In the genomic region with DNA sequence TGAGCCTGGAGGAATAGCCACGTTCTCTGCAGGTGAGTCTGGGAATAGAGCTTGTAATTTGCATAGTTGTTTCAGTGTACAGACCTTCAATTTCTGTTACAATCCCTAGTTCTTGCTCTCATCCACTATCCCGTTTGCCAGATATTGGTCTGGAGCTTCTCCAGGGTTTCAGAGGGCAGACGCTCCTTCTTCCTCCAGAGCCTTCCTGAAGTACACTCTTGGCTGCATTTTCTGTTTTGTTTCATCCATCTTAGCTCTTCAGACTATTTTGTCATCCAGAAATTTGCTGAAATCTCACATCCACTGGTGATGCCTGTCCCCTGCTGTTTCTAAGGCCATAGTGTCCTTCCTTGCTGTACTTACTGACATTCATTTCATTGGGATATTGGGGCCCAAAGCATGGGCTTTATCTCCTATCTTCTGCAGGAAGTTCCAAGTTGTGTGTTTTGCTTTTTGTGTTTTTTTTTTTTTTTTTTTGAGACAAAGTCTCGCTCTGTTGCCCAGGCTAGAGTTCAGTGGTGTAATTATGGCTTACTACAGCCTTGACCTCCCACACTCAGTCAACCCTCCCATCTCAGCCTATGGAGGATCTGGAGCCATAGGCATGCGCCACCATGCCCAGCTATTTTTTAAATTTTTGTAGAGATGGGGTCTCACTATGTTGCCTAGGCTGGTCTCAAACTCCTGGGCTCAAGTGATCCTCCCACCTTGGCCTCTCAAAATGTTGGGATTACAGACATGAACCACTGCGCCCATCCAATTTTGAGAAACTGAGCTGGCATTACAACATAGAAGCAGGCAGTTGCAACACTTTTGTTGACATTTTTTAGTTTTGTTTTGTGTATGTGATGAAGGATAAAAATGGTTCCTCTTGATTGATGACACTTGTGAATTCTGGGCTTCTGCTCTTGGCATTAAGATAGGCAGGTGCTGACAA, we compare ENCODE assay signal across 20 cellular contexts. TPM values are rescaled to one million over a fixed set of nuclear protein-coding genes. Genes with fewer than 3 reads are reported as not detected.
DNase-seq lines count a peak whose midpoint lies in the region; ATAC-seq, FAIRE-seq and TF ChIP-seq lines count a peak whose summit lies in the region.
"Had no signal": no experiment of that assay in that cellular context is flagged by ENCODE, and none has a peak within 500 bp of the region (broad histone marks: within the 10 kb centered on the region; RNA-seq: fewer than 3 reads in every experiment).

No MANE protein-coding gene starts in this region.

- H3K9me3 Mint-ChIP-seq in CD8-positive, alpha-beta memory T cell: no peaks in the 10 kb centered on the region
- H3K9me3 Mint-ChIP-seq in activated naive CD8-positive, alpha-beta T cell treated with anti-CD3 and anti-CD28 coated beads for 36 hours: no peaks in the 10 kb centered on the region
- H3K9me3 Mint-ChIP-seq in naive thymus-derived CD8-positive, alpha-beta T cell: no peaks in the 10 kb centered on the region
- no peaks in the 10 kb centered on the region for H3K9me3 Mint-ChIP-seq in Calu3 (ENCODE audit: low read depth, unreplicated experiment)
- H3K9me3 Mint-ChIP-seq: endodermal cell had no signal

- BruUV-seq in Calu3 (replicated peaks; lab: Mats Ljungman, UMichigan): no TSS peak

- no peak overlapping the region for H3K4me3 ChIP-seq in CD8-positive, alpha-beta memory T cell (ENCODE audit: low read length)
- H3K4me3 ChIP-seq: mucosa of descending colon, pancreas had no signal

- no peaks in the 10 kb centered on the region for H3K27me3 Mint-ChIP-seq in CD8-positive, alpha-beta memory T cell
- H3K27me3 Mint-ChIP-seq in activated naive CD8-positive, alpha-beta T cell treated with anti-CD3 and anti-CD28 coated beads for 36 hours: no peaks in the 10 kb centered on the region
- H3K27me3 Mint-ChIP-seq in naive thymus-derived CD8-positive, alpha-beta T cell: no peaks in the 10 kb centered on the region
- no peaks in the 10 kb centered on the region for H3K27me3 Mint-ChIP-seq in Calu3 (ENCODE audit: unreplicated experiment)

- H3K36me3 Mint-ChIP-seq in CD8-positive, alpha-beta memory T cell: peaks cover 0 to 39% (median 5%) of the 10 kb centered on the region in 3 donors
- peaks cover 4% of the 10 kb centered on the region for H3K36me3 Mint-ChIP-seq in activated naive CD8-positive, alpha-beta T cell treated with anti-CD3 and anti-CD28 coated beads for 36 hours
- H3K36me3 Mint-ChIP-seq in naive thymus-derived CD8-positive, alpha-beta T cell: peaks cover 0 to 28% (median 5%) of the 10 kb centered on the region in 3 donors
- H3K36me3 Mint-ChIP-seq in Calu3 (ENCODE audit: insufficient read depth, unreplicated experiment): no peaks in the 10 kb centered on the region

- intact Hi-C loops in Calu3 (cut with micrococcal nuclease; ENCODE audit: unreplicated experiment): no loop called here

- H3K4me1 Mint-ChIP-seq in CD8-positive, alpha-beta memory T cell: peaks cover 63 to 94% (median 75%) of the 10 kb centered on the region in 3 donors
- peaks cover 65% of the 10 kb centered on the region for H3K4me1 Mint-ChIP-seq in activated naive CD8-positive, alpha-beta T cell treated with anti-CD3 and anti-CD28 coated beads for 36 hours
- H3K4me1 Mint-ChIP-seq in naive thymus-derived CD8-positive, alpha-beta T cell: peaks cover 39 to 86% (median 85%) of the 10 kb centered on the region in 4 donors
- peaks cover 14% of the 10 kb centered on the region for H3K4me1 Mint-ChIP-seq in Calu3 (ENCODE audit: low read depth, unreplicated experiment)

- FAIRE-seq in urothelium cell line (lab: Jason Lieb, UNC): no peak
- FAIRE-seq: H1, HTR-8/SVneo, pancreas had no signal

- H3K4me3 Mint-ChIP-seq in CD8-positive, alpha-beta memory T cell: peak overlapping the region in 3 of 7 donors; percentile 13 to 70 (median 63)
- no peak overlapping the region for H3K4me3 Mint-ChIP-seq in activated naive CD8-positive, alpha-beta T cell treated with anti-CD3 and anti-CD28 coated beads for 36 hours
- H3K4me3 Mint-ChIP-seq in naive thymus-derived CD8-positive, alpha-beta T cell: peak overlapping the region in 6 of 10 donors; percentile 1 to 28 (median 4)
- H3K4me3 Mint-ChIP-seq in Calu3 (ENCODE audit: low read depth, unreplicated experiment): no peak overlapping the region
- H3K4me3 Mint-ChIP-seq: activated CD8-positive, alpha-beta T cell treated with anti-CD3 and anti-CD28 coated beads, Interleukin-2, amount 10 ng/mL, durations not matched to agents 7 days and 5 days; endodermal cell had no signal

- no peaks in the 10 kb centered on the region for H3K9me3 ChIP-seq in CD8-positive, alpha-beta memory T cell (ENCODE audit: low read length)
- H3K9me3 ChIP-seq: mucosa of descending colon, pancreas had no signal

- TF ChIP-seq CTCF in Calu3 (IDR thresholded peaks at IDR 0.05; ENCODE audit: unreplicated experiment): no peak

- ATAC-seq in HG02852 (IDR thresholded peaks at IDR 0.05; ENCODE audit: unreplicated experiment) (peak; percentile 44), HG02981 (IDR thresholded peaks at IDR 0.05; ENCODE audit: unreplicated experiment) (no peak)
- ATAC-seq in naive thymus-derived CD8-positive, alpha-beta T cell: no peak
- ATAC-seq: activated CD8-positive, alpha-beta T cell treated with anti-CD3 and anti-CD28 coated beads, Interleukin-2, amount 10 ng/mL, durations not matched to agents 7 days and 5 days; left cardiac atrium; mucosa of descending colon; pancreas had no signal

- H3K27me3 ChIP-seq in CD8-positive, alpha-beta memory T cell (ENCODE audit: insufficient read depth, low read length, poor library complexity, severe bottlenecking): no peaks in the 10 kb centered on the region
- H3K27me3 ChIP-seq: pancreas had no signal

- CTCF ChIA-PET in CD8-positive, alpha-beta memory T cell (lab: Charles Lee): interaction anchor here (0.7 kb wide), 1 partner anchor 546 kb away, joined by 3 read pairs; no protein-coding TSS in a partner anchor
- CTCF ChIA-PET in Calu3 (lab: Charles Lee): no interaction called here

- no peaks in the 10 kb centered on the region for H3K36me3 ChIP-seq in CD8-positive, alpha-beta memory T cell (ENCODE audit: insufficient read depth, low read length)
- H3K36me3 ChIP-seq: pancreas had no signal

- H3K27ac Mint-ChIP-seq in CD8-positive, alpha-beta memory T cell: peak overlapping the region in 5 of 8 donors; percentile 3 to 72 (median 61)
- peak overlapping the region; percentile 4 for H3K27ac Mint-ChIP-seq in activated naive CD8-positive, alpha-beta T cell treated with anti-CD3 and anti-CD28 coated beads for 36 hours
- H3K27ac Mint-ChIP-seq in naive thymus-derived CD8-positive, alpha-beta T cell: peak overlapping the region in 4 of 10 donors; percentile 2 to 79 (median 43)
- H3K27ac Mint-ChIP-seq in Calu3 (ENCODE audit: unreplicated experiment): no peak overlapping the region
- H3K27ac Mint-ChIP-seq: activated CD8-positive, alpha-beta T cell treated with anti-CD3 and anti-CD28 coated beads, Interleukin-2, amount 10 ng/mL, durations not matched to agents 7 days and 5 days; endodermal cell had no signal

- H3K27ac ChIP-seq in CD8-positive, alpha-beta memory T cell (ENCODE audit: low read depth, low read length): no peak overlapping the region
- H3K27ac ChIP-seq: pancreas had no signal

- H3K4me1 ChIP-seq in CD8-positive, alpha-beta memory T cell (ENCODE audit: insufficient read depth, low read length): peaks cover 17% of the 10 kb centered on the region

- POLR2A ChIA-PET in CD8-positive, alpha-beta memory T cell (lab: Charles Lee): no interaction called here
- POLR2A ChIA-PET in naive thymus-derived CD8-positive, alpha-beta T cell (lab: Charles Lee): no interaction called here

- no peak for DNase-seq in CD8-positive, alpha-beta memory T cell
- DNase-seq in activated naive CD8-positive, alpha-beta T cell treated with anti-CD3 and anti-CD28 coated beads for 36 hours: no peak
- DNase-seq in naive thymus-derived CD8-positive, alpha-beta T cell: no peak
- DNase-seq in urothelium cell line (ENCODE audit: low spot score): no peak
- DNase-seq in Calu3: no peak
- DNase-seq in stimulated activated naive CD4-positive, alpha-beta T cell treated with Interleukin-2 at 50 U/mL for 16 hours (lab: John Stamatoyannopoulos, UW): no peak
- DNase-seq: activated CD8-positive, alpha-beta T cell treated with anti-CD3 and anti-CD28 coated beads, Interleukin-2, amount 10 ng/mL, durations not matched to agents 7 days and 5 days; activated effector memory CD4-positive, alpha-beta T cell treated with Interleukin-2 at 50 U/mL for 16 hours; anterior cingulate cortex; endodermal cell; left cardiac atrium; mucosa of descending colon; NCI-H1930; NK-92 treated with Interleukin-12 subunit alpha and Interleukin-12 subunit beta, amount 100 ng/mL, for 24 hours; pancreas; stimulated activated CD4-positive, alpha-beta T cell treated with anti-CD3 and anti-CD28 coated beads, Interleukin-4, amount 100 ng/mL, for 24 hours had no signal

RNA-seq across cellular contexts. Expression of gene CDS2, which starts 18.8 kb away (rescaled TPM):
- total RNA-seq in CD8-positive, alpha-beta memory T cell: 10 to 100 TPM; 55.3 to 57.3 TPM
- polyA plus RNA-seq in CD8-positive, alpha-beta memory T cell: 48.3 TPM
- total RNA-seq in activated naive CD8-positive, alpha-beta T cell treated with anti-CD3 and anti-CD28 coated beads for 36 hours: 10 to 100 TPM; 37.5 to 41.9 TPM
- 10 to 100 TPM; 56.8 to 60.7 TPM for total RNA-seq in naive thymus-derived CD8-positive, alpha-beta T cell
- 10 to 100 TPM; 32.3 to 47.3 (median 39.7) TPM for polyA plus RNA-seq in naive thymus-derived CD8-positive, alpha-beta T cell
- total RNA-seq in Calu3 (2022): 21.5 and 25.7 TPM in 2 replicates

RNA-seq across cellular contexts. Expression of gene PCNA, which starts 25.9 kb away (rescaled TPM):
- total RNA-seq in CD8-positive, alpha-beta memory T cell: 100 to 1,000 TPM; 654 to 662 TPM
- 58.4 TPM for polyA plus RNA-seq in CD8-positive, alpha-beta memory T cell
- 100 to 1,000 TPM; 708 to 723 TPM for total RNA-seq in activated naive CD8-positive, alpha-beta T cell treated with anti-CD3 and anti-CD28 coated beads for 36 hours
- total RNA-seq in naive thymus-derived CD8-positive, alpha-beta T cell: 10 to 100 TPM; 39.4 to 44.3 TPM
- polyA plus RNA-seq in naive thymus-derived CD8-positive, alpha-beta T cell: 10 to 100 TPM; 41.8 to 57.1 (median 44.6) TPM
- total RNA-seq in Calu3 (2022): 102 and 116 TPM in 2 replicates

RNA-seq across cellular contexts. Expression of gene TMEM230, which starts 32.8 kb away (rescaled TPM):
- total RNA-seq in CD8-positive, alpha-beta memory T cell: 10 to 100 TPM; 86.4 to 87.8 TPM
- 250 TPM for polyA plus RNA-seq in CD8-positive, alpha-beta memory T cell
- total RNA-seq in activated naive CD8-positive, alpha-beta T cell treated with anti-CD3 and anti-CD28 coated beads for 36 hours: 10 to 100 TPM; 79.4 to 79.7 TPM
- total RNA-seq in naive thymus-derived CD8-positive, alpha-beta T cell: 10 to 100 TPM; 67.2 to 69.6 TPM
- 100 to 1,000 TPM; 186 to 278 (median 253) TPM for polyA plus RNA-seq in naive thymus-derived CD8-positive, alpha-beta T cell
- total RNA-seq in Calu3 (2022): 60.0 and 67.6 TPM in 2 replicates

Comparison
In these comparisons a context has a peak if more than half of its experiments do, and no peak if none do; other contexts are left out.
1. H3K4me3 Mint-ChIP-seq: peak in naive thymus-derived CD8-positive, alpha-beta T cell (6 of 10); none in activated naive CD8-positive, alpha-beta T cell treated with anti-CD3 and anti-CD28 coated beads for 36 hours (single experiment) and Calu3 (single experiment).